8 cellular contexts compared by ENCODE assay signal in genomic region chr5:134436523-134437339, GRCh38. TPM values are rescaled to one million over a fixed set of nuclear protein-coding genes. Genes with fewer than 3 reads are reported as not detected.
DNase-seq lines count a peak whose midpoint lies in the region; ATAC-seq, FAIRE-seq and TF ChIP-seq lines count a peak whose summit lies in the region.

No MANE protein-coding gene starts in this region.

- H3K27ac Mint-ChIP-seq in Calu3 (ENCODE audit: unreplicated experiment): peak overlapping the region; percentile 80

- peak overlapping the region; percentile 99 for H3K4ac ChIP-seq in IMR-90 (ENCODE audit: low read depth, low read length)

- no TSS peak for BruUV-seq in Calu3 (replicated peaks; lab: Mats Ljungman, UMichigan)
- no TSS peak for BruUV-seq in IMR-90 (replicated peaks; lab: Mats Ljungman, UMichigan)

- no peaks in the 10 kb centered on the region for H3K9me3 ChIP-seq in IMR-90 (ENCODE audit: control insufficient read depth, insufficient read depth, low read length)

- POLR2A ChIA-PET in IMR-90 (lab: Charles Lee; ENCODE audit: unreplicated experiment): no interaction called here

- no peaks in the 10 kb centered on the region for H3K9me3 Mint-ChIP-seq in Calu3 (ENCODE audit: low read depth, unreplicated experiment)

- no peaks in the 10 kb centered on the region for H3K36me3 ChIP-seq in IMR-90 (ENCODE audit: control insufficient read depth, insufficient read depth, low read length)

- H2BK120ac ChIP-seq in IMR-90 (ENCODE audit: low read depth, low read length): peak overlapping the region; percentile 98

- peaks cover 31% of the 10 kb centered on the region for H3K4me1 ChIP-seq in IMR-90 (ENCODE audit: control insufficient read depth, insufficient read depth, low read length)

- peak overlapping the region; percentile 88 for H3K27ac ChIP-seq in IMR-90 (ENCODE audit: insufficient read depth, low read length)

- peak overlapping the region; percentile 99 for H2AK9ac ChIP-seq in IMR-90 (replicated peaks; ENCODE audit: low read depth, low read length, poor library complexity)

- H3K4me2 ChIP-seq in IMR-90 (ENCODE audit: low read depth, low read length): peak overlapping the region; percentile 35

- peaks cover 26% of the 10 kb centered on the region for H3K9me1 ChIP-seq in IMR-90 (ENCODE audit: insufficient read depth, low read length)

- H2AK5ac ChIP-seq in IMR-90 (ENCODE audit: low read depth, low read length): peak overlapping the region; percentile 100

- peaks cover 0 to 18% of the 10 kb centered on the region in 2 experiments; a peak in 2 of 4 replicates for H3K79me1 ChIP-seq in IMR-90 (ENCODE audit: low read depth in 1 of 2, low read length in 2 of 2)

- H2AFZ ChIP-seq in IMR-90 (replicated peaks; ENCODE audit: low read length, poor library complexity): peak overlapping the region; percentile 88

- peak overlapping the region; percentile 29 for H3K4me3 Mint-ChIP-seq in Calu3 (ENCODE audit: low read depth, unreplicated experiment)

- CTCF ChIA-PET in Calu3 (lab: Charles Lee): interaction anchor here (0.8 to 1.8 kb wide), 9 partner anchors 21 to 151 kb away, joined by 3 to 14 read pairs (median 5); partner anchors contain the start of gene CDKN2AIPNL
- CTCF ChIA-PET in IMR-90 (lab: Yijun Ruan, JAX): interaction anchor here (0.6 to 0.9 kb wide), 2 partner anchors 15 to 141 kb away, joined by 3 to 5 read pairs; no protein-coding TSS in a partner anchor

- dilution Hi-C loops in IMR-90 (cut with HindIII; ENCODE audit: low sequenced_read_pairs, unreplicated experiment): no loop called here

- peaks cover 14% of the 10 kb centered on the region for H3K36me3 Mint-ChIP-seq in Calu3 (ENCODE audit: insufficient read depth, unreplicated experiment)

- peaks cover 62% of the 10 kb centered on the region for H3K4me1 Mint-ChIP-seq in Calu3 (ENCODE audit: low read depth, unreplicated experiment)

- peak overlapping the region; percentile 98 for H2BK20ac ChIP-seq in IMR-90 (ENCODE audit: low read depth, low read length)

- peak overlapping the region; percentile 90; the same call in 1 of the 2 replicates for H3K18ac ChIP-seq in IMR-90 (ENCODE audit: low read depth, low read length)

- peak overlapping the region; percentile 88 for H2BK15ac ChIP-seq in IMR-90 (ENCODE audit: low read depth, low read length)

- H3K4me3 ChIP-seq in IMR-90 (ENCODE audit: insufficient read depth, low read depth, low read length) (no peak overlapping the region), astrocyte of the cerebellum (ENCODE audit: low read depth, low read length) (no peak overlapping the region)

- peak overlapping the region; percentile 88; the same call in 1 of the 2 replicates for H3K23ac ChIP-seq in IMR-90 (ENCODE audit: low read depth, low read length)

- TF ChIP-seq CTCF in Calu3 (IDR thresholded peaks at IDR 0.05; ENCODE audit: unreplicated experiment) (no peak), IMR-90 (conservative IDR thresholded peaks at IDR 0.05; ENCODE audit: low read depth, low read length) (no peak), astrocyte of the cerebellum (IDR thresholded peaks at IDR 0.05; ENCODE audit: low read depth, low read length, missing control alignments) (no peak)

- in situ Hi-C loops in IMR-90 (cut with MboI; ENCODE audit: low sequenced_read_pairs) (no loop called here), astrocyte of the cerebellum (cut with HindIII; ENCODE audit: low sequenced_read_pairs) (no loop called here)

- no peaks in the 10 kb centered on the region for H4K20me1 ChIP-seq in IMR-90 (ENCODE audit: insufficient read depth, low read length)

- peak overlapping the region; percentile 31 for H4K5ac ChIP-seq in IMR-90 (ENCODE audit: low read depth, low read length)

- no peaks in the 10 kb centered on the region for H3K27me3 ChIP-seq in IMR-90 (ENCODE audit: control insufficient read depth, insufficient read depth, low read length)

- DNase-seq in Calu3 (peak; percentile 91), IMR-90 (peak; percentile 98), T follicular helper cell (ENCODE audit: low read depth) (peak; percentile 18), astrocyte of the cerebellum (ENCODE audit: low read depth) (peak; percentile 59), NCI-H1694 (lab: John Stamatoyannopoulos, UW) (no peak)
- peak; percentile 4 to 6 for DNase-seq in stimulated activated CD4-positive, alpha-beta T cell treated with anti-CD3 and anti-CD28 coated beads, Interleukin-15, amount 100 ng/mL, for 1 hour (ENCODE audit: low read depth in 1 of 2, low spot score in 1 of 2)

- H2BK5ac ChIP-seq in IMR-90 (ENCODE audit: low read depth, low read length, poor library complexity, severe bottlenecking): peak overlapping the region; percentile 96

- intact Hi-C loops in Calu3 (cut with micrococcal nuclease; ENCODE audit: unreplicated experiment) (loop anchor here (1.0 to 5.0 kb wide), 2 partner anchors 70 to 91 kb away; partner anchors contain the start of gene JADE2), IMR-90 (cut with micrococcal nuclease) (no loop called here)

- H3K56ac ChIP-seq in IMR-90 (ENCODE audit: extremely low read depth, insufficient read depth, low read length): peak overlapping the region; percentile 39; the same call in 1 of the 2 replicates

- peak; percentile 96 for FAIRE-seq in islet of Langerhans (lab: Jason Lieb, UNC)

- 7% methylated on average over 9 of the region's 20 CpGs; no CpG with 5 or more reads in 1 of the 2 experiments for WGBS in IMR-90 (ENCODE audit: extremely low coverage in 2 of 2, insufficient read length in 1 of 2), 2 experiments

- H3K9ac ChIP-seq in IMR-90 (ENCODE audit: low read depth, low read length): 0 out of 2 replicates have a peak overlapping the region, but pooled peaks have one; percentile 5

- ATAC-seq in GM21447 (IDR thresholded peaks at IDR 0.05; ENCODE audit: unreplicated experiment) (peak; percentile 97), IMR-90 (ENCODE audit: low read depth) (peak; percentile 53)

- peak overlapping the region; percentile 62 for H3K14ac ChIP-seq in IMR-90 (replicated peaks; ENCODE audit: low read depth, low read length)

- H4K91ac ChIP-seq in IMR-90 (ENCODE audit: insufficient read depth, low read depth, low read length): peak overlapping the region; percentile 92

- peak; percentile 27 for TF ChIP-seq RAD21 in IMR-90 (IDR thresholded peaks at IDR 0.05; ENCODE audit: low read length)

- no peaks in the 10 kb centered on the region for H3K27me3 Mint-ChIP-seq in Calu3 (ENCODE audit: unreplicated experiment)

- peak overlapping the region; percentile 59 to 91 for H4K8ac ChIP-seq in IMR-90 (ENCODE audit: low read depth in 2 of 2, low read length in 2 of 2)

- peak; percentile 81 for TF ChIP-seq POLR2A in IMR-90 (IDR thresholded peaks at IDR 0.05; ENCODE audit: low read depth, low read length)

TF ChIP-seq in IMR-90, 13 proteins besides CTCF, POLR2A, EP300 and RAD21:
- TF ChIP-seq NFE2L2 (IDR thresholded peaks at IDR 0.05; ENCODE audit: low read depth, low read length) (no peak), SMC3 (IDR thresholded peaks at IDR 0.05; ENCODE audit: low read depth, low read length) (peak; percentile 0; the same call in 1 of the 2 replicates), MAZ (IDR thresholded peaks at IDR 0.05; ENCODE audit: borderline replicate concordance, low read depth, low read length) (peak; percentile 22), MAFK (IDR thresholded peaks at IDR 0.05; ENCODE audit: low read depth, low read length) (peak; percentile 83), CHD1 (IDR thresholded peaks at IDR 0.05; ENCODE audit: low read depth, low read length) (no peak), ELK1 (IDR thresholded peaks at IDR 0.05; ENCODE audit: borderline replicate concordance, low read depth, low read length) (no peak), BHLHE40 (IDR thresholded peaks at IDR 0.05; ENCODE audit: low read depth, low read length) (no peak; the same call in 1 of the 2 replicates), RFX5 (IDR thresholded peaks at IDR 0.05; ENCODE audit: low read depth, low read length) (no peak), RCOR1 (IDR thresholded peaks at IDR 0.05; ENCODE audit: insufficient replicate concordance, low read length) (peak; percentile 5), FOS (IDR thresholded peaks at IDR 0.05; ENCODE audit: low read depth, low read length) (peak; percentile 70), USF2 (IDR thresholded peaks at IDR 0.05; ENCODE audit: low read depth, low read length) (no peak), MXI1 (IDR thresholded peaks at IDR 0.05; ENCODE audit: borderline replicate concordance, low read depth, low read length) (peak; percentile 35; the same call in 1 of the 2 replicates), CEBPB (IDR thresholded peaks at IDR 0.05; ENCODE audit: low read depth, low read length) (peak; percentile 15; the same call in 1 of the 2 replicates)

RNA-seq across cellular contexts. Expression of gene CDKN2AIPNL, which starts 25.1 kb away (rescaled TPM):
- 43.7 and 51.6 TPM in 2 replicates for total RNA-seq in Calu3 (2022)
- total RNA-seq in IMR-90 (2012; rRNA removed): 18.1 and 27.5 TPM in 2 replicates
- polyA plus RNA-seq in IMR-90 (2012; rRNA removed): 11.1 and 14.0 TPM in 2 replicates
- polyA plus RNA-seq in IMR-90 (2012; cell fraction: cytosol; rRNA removed): 10.8 and 11.5 TPM in 2 replicates
- 2.3 and 5.1 TPM in 2 replicates for polyA plus RNA-seq in IMR-90 (2012; cell fraction: nucleus; rRNA removed; ENCODE audit: low replicate concordance)
